ENCODE assay signal across 2 cellular contexts in genomic region chr5:112694853-112695709, GRCh38.
TF ChIP-seq lines count a peak whose summit lies in the region.

No MANE protein-coding gene starts in this region.

TF ChIP-seq in GM12878, 131 proteins besides CTCF, POLR2A, EP300 and RAD21:
- TF ChIP-seq PAX8 (IDR thresholded peaks at IDR 0.05) = no peak
- TF ChIP-seq PBX3 (IDR thresholded peaks at IDR 0.05; ENCODE audit: insufficient replicate concordance, low read depth, low read length) = no peak
- TF ChIP-seq ESRRA (IDR thresholded peaks at IDR 0.05; ENCODE audit: low read length) = no peak
- no peak for TF ChIP-seq MYC (IDR thresholded peaks at IDR 0.05; ENCODE audit: insufficient read depth, insufficient read length, insufficient replicate concordance, low read length, severe bottlenecking)
- no peak for TF ChIP-seq IKZF1 (conservative IDR thresholded peaks at IDR 0.05)
- TF ChIP-seq YY1 (IDR thresholded peaks at IDR 0.05; ENCODE audit: low read depth, low read length) = no peak
- no peak for TF ChIP-seq POU2F2 (IDR thresholded peaks at IDR 0.05; ENCODE audit: borderline replicate concordance, low read depth, low read length)
- no peak for TF ChIP-seq IKZF2 (IDR thresholded peaks at IDR 0.05)
- TF ChIP-seq, protein P1, sequence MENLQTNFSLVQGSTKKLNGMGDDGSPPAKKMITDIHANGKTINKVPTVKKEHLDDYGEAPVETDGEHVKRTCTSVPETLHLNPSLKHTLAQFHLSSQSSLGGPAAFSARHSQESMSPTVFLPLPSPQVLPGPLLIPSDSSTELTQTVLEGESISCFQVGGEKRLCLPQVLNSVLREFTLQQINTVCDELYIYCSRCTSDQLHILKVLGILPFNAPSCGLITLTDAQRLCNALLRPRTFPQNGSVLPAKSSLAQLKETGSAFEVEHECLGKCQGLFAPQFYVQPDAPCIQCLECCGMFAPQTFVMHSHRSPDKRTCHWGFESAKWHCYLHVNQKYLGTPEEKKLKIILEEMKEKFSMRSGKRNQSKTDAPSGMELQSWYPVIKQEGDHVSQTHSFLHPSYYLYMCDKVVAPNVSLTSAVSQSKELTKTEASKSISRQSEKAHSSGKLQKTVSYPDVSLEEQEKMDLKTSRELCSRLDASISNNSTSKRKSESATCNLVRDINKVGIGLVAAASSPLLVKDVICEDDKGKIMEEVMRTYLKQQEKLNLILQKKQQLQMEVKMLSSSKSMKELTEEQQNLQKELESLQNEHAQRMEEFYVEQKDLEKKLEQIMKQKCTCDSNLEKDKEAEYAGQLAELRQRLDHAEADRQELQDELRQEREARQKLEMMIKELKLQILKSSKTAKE (IDR thresholded peaks at IDR 0.05; ENCODE audit: low read depth, poor library complexity, severe bottlenecking) = no peak
- TF ChIP-seq TCF3 (IDR thresholded peaks at IDR 0.05; ENCODE audit: borderline replicate concordance, insufficient read depth, low read depth, low read length) = no peak
- no peak for TF ChIP-seq ZBTB11 (CRISPR knock-in tag; IDR thresholded peaks at IDR 0.05)
- TF ChIP-seq MTA2 (IDR thresholded peaks at IDR 0.05; ENCODE audit: low read depth) = no peak
- no peak for TF ChIP-seq SMC3 (IDR thresholded peaks at IDR 0.05; ENCODE audit: borderline replicate concordance, low read length)
- no peak for TF ChIP-seq ZNF207 (IDR thresholded peaks at IDR 0.05; ENCODE audit: borderline replicate concordance)

TF ChIP-seq in HepG2, 621 proteins besides CTCF, POLR2A, EP300 and RAD21:
- TF ChIP-seq IRF2 (CRISPR knock-in tag; IDR thresholded peaks at IDR 0.05) (no peak), CEBPB (IDR thresholded peaks at IDR 0.05; ENCODE audit: borderline replicate concordance, low read depth, low read length) (peak; percentile 50)
TF ChIP-seq in HepG2: peak in this region for 1.
